13 cellular contexts compared by ENCODE assay signal in genomic region chr12:124755801-124756148, GRCh38.
DNase-seq lines count a peak whose midpoint lies in the region; ATAC-seq, FAIRE-seq and TF ChIP-seq lines count a peak whose summit lies in the region.
"Had no signal": no experiment of that assay in that cellular context is flagged by ENCODE, and none has a peak within 500 bp of the region (broad histone marks: within the 10 kb centered on the region; RNA-seq: fewer than 3 reads in every experiment).

No MANE protein-coding gene starts in this region.

- peak overlapping the region; percentile 32 for H3K27ac ChIP-seq in A673 (ENCODE audit: low read depth, low read length, poor library complexity, severe bottlenecking)
- peak overlapping the region; percentile 52 to 85 (median 74) for H3K27ac ChIP-seq in Peyer's patch
- peak overlapping the region; percentile 88 to 95 (median 94) for H3K27ac ChIP-seq in esophagus muscularis mucosa (replicated peaks in 1 of 4)
- peak overlapping the region in 3 of 4 donors; percentile 24 to 58 (median 51) for H3K27ac ChIP-seq in pancreas

- H3K36me3 ChIP-seq in A673 (ENCODE audit: insufficient read depth, low read length, poor library complexity, severe bottlenecking) (no peaks in the 10 kb centered on the region), Peyer's patch (no peaks in the 10 kb centered on the region), esophagus muscularis mucosa (no peaks in the 10 kb centered on the region), pancreas (no peaks in the 10 kb centered on the region)

- intact Hi-C loops in A673 (cut with micrococcal nuclease; ENCODE audit: unreplicated experiment) (loop anchor here (5.0 kb wide), 3 partner anchors 33 to 248 kb away; partner anchors contain the start of gene NCOR2), esophagus muscularis mucosa (cut with DNase I) (no loop called here), pancreas (cut with DNase I) (loop anchor here in 1 of 3 donors (10.0 kb wide), 1 partner anchor 261 kb away; no protein-coding TSS in a partner anchor)

- TF ChIP-seq EP300 in esophagus muscularis mucosa (IDR thresholded peaks at IDR 0.05), result no peak

- DNase-seq in A673 (ENCODE audit: low spot score), result no peak
- DNase-seq in Peyer's patch, result no peak
- DNase-seq in esophagus muscularis mucosa (ENCODE audit: extremely low spot score), result no peak
- no peak for DNase-seq in pancreas
- DNase-seq in medulla oblongata (ENCODE audit: extremely low spot score), result no peak
- DNase-seq in AG08395 (ENCODE audit: low spot score), result no peak
- no peak for DNase-seq in DMS79 treated with DMSO at 0.1 percent for 48 hours (lab: John Stamatoyannopoulos, UW)
- DNase-seq: activated CD4-positive, alpha-beta T cell treated with anti-CD3 and anti-CD28 coated beads, Interleukin-2, amount 50 U/mL, for 1 hour; nephron progenitor cell; T-helper 1 cell had no signal

- 63% methylated on average over 8 of the region's 8 CpGs for WGBS in esophagus muscularis mucosa
- 80 to 93% methylated on average over 8 of the region's 8 CpGs for WGBS in pancreas, 2 donors

- BruUV-seq in A673 (replicated peaks; lab: Mats Ljungman, UMichigan), result no TSS peak

- H3K4me1 ChIP-seq in A673 (ENCODE audit: insufficient read depth, low read length, poor library complexity, severe bottlenecking) (peaks cover 40% of the 10 kb centered on the region), Peyer's patch (peaks cover 0 to 15% (median 0%) of the 10 kb centered on the region in 4 donors), esophagus muscularis mucosa (peaks cover 46 to 88% (median 83%) of the 10 kb centered on the region in 4 donors), pancreas (peaks cover 0 to 10% (median 7%) of the 10 kb centered on the region in 3 donors)

- TF ChIP-seq POLR2A in Peyer's patch (IDR thresholded peaks at IDR 0.05) (no peak), esophagus muscularis mucosa (IDR thresholded peaks at IDR 0.05; ENCODE audit: low read depth) (no peak)

- TF ChIP-seq CTCF in A673 (conservative IDR thresholded peaks at IDR 0.05; ENCODE audit: low read depth, low read length), result no peak
- no peak for TF ChIP-seq CTCF in Peyer's patch (IDR thresholded peaks at IDR 0.05)
- no peak for TF ChIP-seq CTCF in esophagus muscularis mucosa (IDR thresholded peaks at IDR 0.05)
- no peak for TF ChIP-seq CTCF in pancreas (IDR thresholded peaks at IDR 0.05)

- POLR2A ChIA-PET in A673 (lab: Charles Lee; ENCODE audit: low non-redundant PET), result no interaction called here

- H3K9me3 ChIP-seq in A673 (ENCODE audit: low read depth, low read length, poor library complexity, severe bottlenecking), result peaks cover 8% of the 10 kb centered on the region
- peaks cover 0 to 6% (median 0%) of the 10 kb centered on the region in 4 donors for H3K9me3 ChIP-seq in Peyer's patch
- no peaks in the 10 kb centered on the region for H3K9me3 ChIP-seq in esophagus muscularis mucosa
- no peaks in the 10 kb centered on the region for H3K9me3 ChIP-seq in pancreas

- CTCF ChIA-PET in A673 (lab: Charles Lee), result no interaction called here

- ATAC-seq in pancreas (no peak), HG03565 (IDR thresholded peaks at IDR 0.05; ENCODE audit: unreplicated experiment) (no peak)
- ATAC-seq: stimulated activated memory B cell treated with anti-CD40 and anti-IgM and Interleukin-4, amounts not matched to agents 10 μg/mL and 1 μg/mL and 100 μg/mL, for 72 hours had no signal

- FAIRE-seq in pancreas (lab: Jason Lieb, UNC), result no peak
- FAIRE-seq: G401.6 had no signal

- H3K4me3 ChIP-seq in A673 (ENCODE audit: low read depth, low read length, poor library complexity, severe bottlenecking), result no peak overlapping the region
- H3K4me3 ChIP-seq in Peyer's patch, result no peak overlapping the region
- H3K4me3 ChIP-seq in esophagus muscularis mucosa, result no peak overlapping the region
- no peak overlapping the region for H3K4me3 ChIP-seq in pancreas

- H3K27me3 ChIP-seq in A673 (replicated peaks; ENCODE audit: insufficient read depth, low read depth, low read length, poor library complexity) (no peaks in the 10 kb centered on the region), Peyer's patch (no peaks in the 10 kb centered on the region), esophagus muscularis mucosa (no peaks in the 10 kb centered on the region), pancreas (no peaks in the 10 kb centered on the region)

Comparison
In these comparisons a context has a peak if more than half of its experiments do, and no peak if none do; other contexts are left out.
1. H3K27ac ChIP-seq: peak in every context shown above with its lines; median percentile 94 in esophagus muscularis mucosa; 74 in Peyer's patch; 51 in pancreas; 32 in A673.